22 cellular contexts compared by ENCODE assay signal in genomic region chr18:27887711-27888495, GRCh38.
DNase-seq lines count a peak whose midpoint lies in the region; ATAC-seq and TF ChIP-seq lines count a peak whose summit lies in the region.
"Had no signal": no experiment of that assay in that cellular context is flagged by ENCODE, and none has a peak within 500 bp of the region (broad histone marks: within the 10 kb centered on the region; RNA-seq: fewer than 3 reads in every experiment).

No MANE protein-coding gene starts in this region.

- no peaks in the 10 kb centered on the region for H4K20me1 ChIP-seq in PC-3 (ENCODE audit: low read length)

- no peaks in the 10 kb centered on the region for H3K9me2 ChIP-seq in PC-3 (replicated peaks; ENCODE audit: low read length)

- CTCF ChIA-PET in PC-3 (lab: Charles Lee) = no interaction called here

- H3K4me3 ChIP-seq in PC-3 (ENCODE audit: low read length) = no peak overlapping the region
- no peak overlapping the region for H3K4me3 ChIP-seq in epithelial cell of esophagus (ENCODE audit: low read length)
- H3K4me3 ChIP-seq in gastroesophageal sphincter = no peak overlapping the region
- H3K4me3 ChIP-seq in ascending aorta = no peak overlapping the region
- H3K4me3 ChIP-seq: colonic mucosa had no signal

- 0 out of 2 replicates have a peak overlapping the region, but pooled peaks have one; percentile 28 for H2AFZ ChIP-seq in PC-3 (ENCODE audit: low read length)

- H3K9ac ChIP-seq in PC-3 (ENCODE audit: low read length) = no peak overlapping the region

- intact Hi-C loops in PC-3 (cut with micrococcal nuclease) (no loop called here), ascending aorta (cut with DNase I) (no loop called here)

- BruUV-seq in PC-3 (replicated peaks; lab: Mats Ljungman, UMichigan) = no TSS peak

- H3K9me3 ChIP-seq in PC-3 (ENCODE audit: low read length) (no peaks in the 10 kb centered on the region), gastroesophageal sphincter (no peaks in the 10 kb centered on the region), ascending aorta (no peaks in the 10 kb centered on the region)
- H3K9me3 ChIP-seq: colonic mucosa, neutrophil had no signal

- peaks cover 20% of the 10 kb centered on the region for H3K4me1 ChIP-seq in PC-3 (ENCODE audit: insufficient read depth, low read length)
- no peaks in the 10 kb centered on the region for H3K4me1 ChIP-seq in gastroesophageal sphincter
- H3K4me1 ChIP-seq in ascending aorta = no peaks in the 10 kb centered on the region
- H3K4me1 ChIP-seq: colonic mucosa had no signal

- no peak for TF ChIP-seq POLR2A in gastroesophageal sphincter (IDR thresholded peaks at IDR 0.05)

- H3F3A ChIP-seq in PC-3 (ENCODE audit: low read length, unreplicated experiment) = peaks cover 3% of the 10 kb centered on the region

- ATAC-seq in PC-3 = peak; percentile 59
- ATAC-seq in HG03045 (IDR thresholded peaks at IDR 0.05; ENCODE audit: unreplicated experiment) = no peak
- ATAC-seq in gastroesophageal sphincter = no peak

- no peaks in the 10 kb centered on the region for H3K36me3 ChIP-seq in PC-3 (ENCODE audit: low read depth, low read length)
- no peaks in the 10 kb centered on the region for H3K36me3 ChIP-seq in gastroesophageal sphincter
- no peaks in the 10 kb centered on the region for H3K36me3 ChIP-seq in ascending aorta
- H3K36me3 ChIP-seq: colonic mucosa, neutrophil had no signal

- POLR2A ChIA-PET in PC-3 (lab: Charles Lee; ENCODE audit: unreplicated experiment) = no interaction called here

- H3K4me2 ChIP-seq in PC-3 (ENCODE audit: low read length) = peak overlapping the region; percentile 35; the same call in 1 of the 2 replicates

- 50 to 74% methylated on average over 2 of the region's 2 CpGs for WGBS in gastroesophageal sphincter (ENCODE audit: low coverage in 1 of 2), 2 donors

- H3K79me2 ChIP-seq in PC-3 (ENCODE audit: low read length) = no peaks in the 10 kb centered on the region

- TF ChIP-seq CTCF in PC-3 (conservative IDR thresholded peaks at IDR 0.05; ENCODE audit: low read depth, low read length) = no peak
- no peak for TF ChIP-seq CTCF in epithelial cell of esophagus (IDR thresholded peaks at IDR 0.05; ENCODE audit: insufficient read depth, low read depth, low read length, missing control alignments)
- no peak for TF ChIP-seq CTCF in gastroesophageal sphincter (IDR thresholded peaks at IDR 0.05)
- no peak for TF ChIP-seq CTCF in ascending aorta (IDR thresholded peaks at IDR 0.05)

- H3K27ac ChIP-seq in PC-3 (ENCODE audit: low read length) = peak overlapping the region; percentile 35
- H3K27ac ChIP-seq in gastroesophageal sphincter = no peak overlapping the region
- H3K27ac ChIP-seq in ascending aorta = no peak overlapping the region
- H3K27ac ChIP-seq: colonic mucosa, neutrophil, RWPE1 had no signal

- DNase-seq in ELR (ENCODE audit: low read depth) (peak; percentile 58), PC-3 (peak; percentile 46), epithelial cell of esophagus (ENCODE audit: low read depth) (peak; percentile 17), renal cortical epithelial cell (ENCODE audit: low read depth) (peak; percentile 31), D341Med (ENCODE audit: low spot score) (no peak), ascending aorta (ENCODE audit: low spot score in 2 of 2) (no peak)
- DNase-seq: activated CD4-positive, alpha-beta T cell treated with anti-CD3 and anti-CD28 coated beads for 1 hour; activated naive CD4-positive, alpha-beta T cell treated with anti-CD3 and anti-CD28 coated beads, Interleukin-2, amount 10 ng/mL, durations not matched to agents 7 days and 5 days; activated T-cell treated with anti-CD3 and anti-CD28 coated beads, Interleukin-2, amount 50 U/mL, for 48 hours; CD4-positive, alpha-beta T cell; colonic mucosa; DMS53; hippocampal formation; islet precursor cell; NCI-H1105 treated with DMSO at 0.1 percent for 48 hours; NCI-H2081 treated with DMSO at 0.1 percent for 48 hours; NCI-H524; stimulated activated CD8-positive, alpha-beta memory T cell treated with anti-CD3 and anti-CD28 coated beads, Interleukin-4, amount 100 ng/mL, for 48 hours had no signal

- no peak for TF ChIP-seq EP300 in gastroesophageal sphincter (IDR thresholded peaks at IDR 0.05)

- H3K27me3 ChIP-seq in PC-3 (ENCODE audit: low read length) (no peaks in the 10 kb centered on the region), gastroesophageal sphincter (no peaks in the 10 kb centered on the region), ascending aorta (no peaks in the 10 kb centered on the region)
- H3K27me3 ChIP-seq: colonic mucosa, neutrophil had no signal

Comparison
In these comparisons a context has a peak if more than half of its experiments do, and no peak if none do; other contexts are left out.
1. DNase-seq: peak in ELR (single experiment), PC-3 (single experiment), epithelial cell of esophagus (single experiment) and renal cortical epithelial cell (single experiment); none in D341Med (single experiment) and ascending aorta (0 of 2).